Comparison of ENCODE assay signal across 9 cellular contexts in genomic region chrX:14899607-14900006, GRCh38. TPM values are rescaled to one million over a fixed set of nuclear protein-coding genes. Genes with fewer than 3 reads are reported as not detected.
DNase-seq lines count a peak whose midpoint lies in the region; ATAC-seq and TF ChIP-seq lines count a peak whose summit lies in the region.
"Had no signal": no experiment of that assay in that cellular context is flagged by ENCODE, and none has a peak within 500 bp of the region (broad histone marks: within the 10 kb centered on the region; RNA-seq: fewer than 3 reads in every experiment).

No MANE protein-coding gene starts in this region.

- H3K4me3 ChIP-seq in kidney epithelial cell (ENCODE audit: low read depth, low read length) (no peak overlapping the region), adrenal gland (no peak overlapping the region)

- H3K9me3 ChIP-seq in adrenal gland (replicated peaks in 1 of 3), result no peaks in the 10 kb centered on the region

- H3K27ac ChIP-seq in adrenal gland, result no peak overlapping the region
- H3K27ac ChIP-seq: parathyroid adenoma had no signal

- TF ChIP-seq POLR2A in GM18505 (IDR thresholded peaks at IDR 0.05; ENCODE audit: borderline replicate concordance, extremely low read depth, insufficient read depth, insufficient read length) (no peak), adrenal gland (IDR thresholded peaks at IDR 0.05) (no peak)

- intact Hi-C loops in adrenal gland (cut with DNase I), result no loop called here

- TF ChIP-seq CTCF in kidney epithelial cell (IDR thresholded peaks at IDR 0.05; ENCODE audit: insufficient read depth, low read length, poor library complexity, severe bottlenecking) (no peak), adrenal gland (IDR thresholded peaks at IDR 0.05) (no peak)

- DNase-seq in SW480 (ENCODE audit: low spot score), result peak; percentile 2
- DNase-seq in kidney epithelial cell (ENCODE audit: low read depth), result peak; percentile 56
- DNase-seq in adrenal gland, result no peak
- no peak for DNase-seq in cerebellar cortex (ENCODE audit: low spot score)
- no peak for DNase-seq in stimulated activated CD8-positive, alpha-beta memory T cell treated with anti-CD3 and anti-CD28 coated beads, Interleukin-4, amount 100 ng/mL, for 48 hours

- H3K27me3 ChIP-seq in kidney epithelial cell (ENCODE audit: control insufficient read depth, insufficient read depth, low read length), result no peaks in the 10 kb centered on the region
- no peaks in the 10 kb centered on the region for H3K27me3 ChIP-seq in adrenal gland

- ATAC-seq in GM18505 (IDR thresholded peaks at IDR 0.05; ENCODE audit: unreplicated experiment) (peak; percentile 72), HG02623 (IDR thresholded peaks at IDR 0.05; ENCODE audit: unreplicated experiment) (peak; percentile 77), GM21576 (IDR thresholded peaks at IDR 0.05; ENCODE audit: unreplicated experiment) (no peak)

- H3K36me3 ChIP-seq in kidney epithelial cell (ENCODE audit: control insufficient read depth, insufficient read depth, low read length), result no peaks in the 10 kb centered on the region
- H3K36me3 ChIP-seq in adrenal gland (replicated peaks in 1 of 2), result no peaks in the 10 kb centered on the region

- no peaks in the 10 kb centered on the region for H3K4me1 ChIP-seq in adrenal gland (replicated peaks in 1 of 2)
- H3K4me1 ChIP-seq: parathyroid adenoma had no signal

RNA-seq across cellular contexts. Expression of gene MOSPD2, which starts 26.4 kb away (rescaled TPM):
- 10.2 and 10.3 TPM in 2 replicates for total RNA-seq in kidney epithelial cell
- total RNA-seq in adrenal gland, result 10 to 100 TPM in 6 of 8 donors, 1 to 10 TPM in 2; 6.2 to 29.0 (median 12.4) TPM
- 10 to 100 TPM in 1 of 3 donors, 1 to 10 TPM in 2; 2.8 to 17.4 (median 3.3) TPM for polyA plus RNA-seq in adrenal gland

RNA-seq across cellular contexts. Expression of gene FANCB, which starts 26.7 kb away (rescaled TPM):
- total RNA-seq in kidney epithelial cell (0.67 and 2.3 TPM in 2 replicates), adrenal gland (under 1 TPM; 0.18 to 0.69 (median 0.57) TPM)
- polyA plus RNA-seq in adrenal gland, result under 1 TPM; 0.03 to 0.73 (median 0.56) TPM

Comparison
In these comparisons a context has a peak if more than half of its experiments do, and no peak if none do; other contexts are left out.
1. DNase-seq: peak in SW480 (single experiment) and kidney epithelial cell (single experiment); none in adrenal gland (0 of 7), cerebellar cortex (single experiment) and stimulated activated CD8-positive, alpha-beta memory T cell treated with anti-CD3 and anti-CD28 coated beads, Interleukin-4, amount 100 ng/mL, for 48 hours (single experiment).